Comparison of ENCODE assay signal across 34 cellular contexts in genomic region chr15:58602823-58603222, GRCh38.
"Had no signal": no experiment of that assay in that cellular context is flagged by ENCODE, and none has a peak within 500 bp of the region (broad histone marks: within the 10 kb centered on the region; RNA-seq: fewer than 3 reads in every experiment).

No MANE protein-coding gene starts in this region.

- H3K27me3 Mint-ChIP-seq: activated B cell treated with CpG ODN at 0.5 μM for 24 hours; activated CD4-positive, alpha-beta memory T cell treated with anti-CD3 and anti-CD28 coated beads for 36 hours; activated CD4-positive, alpha-beta T cell treated with anti-CD3 and anti-CD28 coated beads, Interleukin-2, amount 10 ng/mL, durations not matched to agents 24 days and 14 days; activated CD8-positive, alpha-beta T cell treated with anti-CD3 and anti-CD28 coated beads for 36 hours; activated naive CD4-positive, alpha-beta T cell treated with anti-CD3 and anti-CD28 coated beads, Interleukin-2, amount 10 ng/mL, durations not matched to agents 7 days and 5 days; activated naive CD4-positive, alpha-beta T cell treated with anti-CD3 and anti-CD28 coated beads, Interleukin-2, amount 50 U/mL, for 24 hours; activated naive CD8-positive, alpha-beta T cell; activated naive CD8-positive, alpha-beta T cell treated with anti-CD3 and anti-CD28 coated beads, Interleukin-2, amount 10 ng/mL, durations not matched to agents 7 days and 5 days; activated naive CD8-positive, alpha-beta T cell treated with anti-CD3 and anti-CD28 coated beads, Interleukin-2, amount 50 U/mL, for 24 hours; activated T-cell treated with anti-CD3 and anti-CD28 coated beads, Interleukin-2, amount 50 U/mL, for 24 hours; brain; central memory CD8-positive, alpha-beta T cell had no signal

- H3K4me1 Mint-ChIP-seq: activated B cell treated with CpG ODN at 0.5 μM for 24 hours, brain had no signal

- DNase-seq: activated B cell treated with CpG ODN at 0.5 μM for 24 hours; activated CD4-positive, alpha-beta memory T cell treated with anti-CD3 and anti-CD28 coated beads for 36 hours; activated CD4-positive, alpha-beta T cell treated with anti-CD3 and anti-CD28 coated beads for 4 hours; activated CD4-positive, alpha-beta T cell treated with anti-CD3 and anti-CD28 coated beads, Interleukin-2, amount 10 ng/mL, durations not matched to agents 24 days and 14 days; activated CD4-positive, alpha-beta T cell treated with anti-CD3 and anti-CD28 coated beads, Interleukin-2, amount 50 U/mL, for 1 hour; activated CD4-positive, alpha-beta T cell treated with anti-CD3 and anti-CD28 coated beads, Interleukin-2, amount 50 U/mL, for 4 hours; activated CD4-positive, CD25-positive, alpha-beta regulatory T cell treated with anti-CD3 and anti-CD28 coated beads, Interleukin-2, amount 50 U/mL, for 72 hours; activated CD8-positive, alpha-beta memory T cell treated with anti-CD3 and anti-CD28 coated beads, Interleukin-2, amount 50 U/mL, for 48 hours; activated CD8-positive, alpha-beta T cell treated with anti-CD3 and anti-CD28 coated beads for 36 hours; activated effector memory CD4-positive, alpha-beta T cell treated with Interleukin-2 at 50 U/mL for 16 hours; activated gamma-delta T cell; activated naive CD4-positive, alpha-beta T cell treated with anti-CD3 and anti-CD28 coated beads, Interleukin-2, amount 10 ng/mL, durations not matched to agents 7 days and 5 days; activated naive CD4-positive, alpha-beta T cell treated with Interleukin-2 at 50 U/mL for 16 hours; activated naive CD8-positive, alpha-beta T cell treated with anti-CD3 and anti-CD28 coated beads, Interleukin-2, amount 10 ng/mL, durations not matched to agents 7 days and 5 days; activated naive CD8-positive, alpha-beta T cell treated with anti-CD3 and anti-CD28 coated beads, Interleukin-2, amount 50 U/mL, for 24 hours; activated T-cell treated with anti-CD3 and anti-CD28 coated beads, Interleukin-2, amount 50 U/mL, for 24 hours; activated T-cell treated with anti-CD3 and anti-CD28 coated beads, Interleukin-2, amount 50 U/mL, for 48 hours; amygdala; anterior cingulate cortex; caudate nucleus; cerebellar nuclear complex; T-helper 2 cell; T-helper 9 cell had no signal

- H3K4me3 ChIP-seq: ascending aorta, cardiac muscle cell had no signal

- H3K27ac Mint-ChIP-seq: activated B cell treated with CpG ODN at 0.5 μM for 24 hours; activated CD4-positive, alpha-beta memory T cell treated with anti-CD3 and anti-CD28 coated beads for 36 hours; activated CD4-positive, alpha-beta T cell treated with anti-CD3 and anti-CD28 coated beads, Interleukin-2, amount 10 ng/mL, durations not matched to agents 24 days and 14 days; activated CD8-positive, alpha-beta T cell treated with anti-CD3 and anti-CD28 coated beads for 36 hours; activated naive CD4-positive, alpha-beta T cell treated with anti-CD3 and anti-CD28 coated beads, Interleukin-2, amount 10 ng/mL, durations not matched to agents 7 days and 5 days; activated naive CD8-positive, alpha-beta T cell; activated naive CD8-positive, alpha-beta T cell treated with anti-CD3 and anti-CD28 coated beads, Interleukin-2, amount 10 ng/mL, durations not matched to agents 7 days and 5 days; activated naive CD8-positive, alpha-beta T cell treated with anti-CD3 and anti-CD28 coated beads, Interleukin-2, amount 50 U/mL, for 24 hours; activated T-cell treated with anti-CD3 and anti-CD28 coated beads, Interleukin-2, amount 50 U/mL, for 24 hours; activated T-helper 2 cell treated with anti-CD3 and anti-CD28 coated beads, Interferon-gamma antibody, Interleukin-2, Interleukin-4, amounts not matched to agents 10 μg/mL and 5 μg/mL and 100 μg/mL, durations not matched to agents 14 hours and 24 hours and 36 hours; brain; T-helper 1 cell treated with Interleukin-12 subunit alpha and Interleukin-12 subunit beta and Interleukin-4 antibody, amounts not matched to agents 30 μg/mL and 1 μg/mL, for 36 hours; T-helper 2 cell treated with Interferon-gamma antibody and Interleukin-4, amounts not matched to agents 5 μg/mL and 100 μg/mL, for 36 hours had no signal

- H3K9me3 Mint-ChIP-seq: activated B cell treated with CpG ODN at 0.5 μM for 24 hours; activated CD4-positive, alpha-beta memory T cell treated with anti-CD3 and anti-CD28 coated beads for 36 hours; activated CD8-positive, alpha-beta T cell treated with anti-CD3 and anti-CD28 coated beads for 36 hours; activated naive CD4-positive, alpha-beta T cell treated with anti-CD3 and anti-CD28 coated beads, Interleukin-2, amount 10 ng/mL, durations not matched to agents 7 days and 5 days; activated naive CD4-positive, alpha-beta T cell treated with anti-CD3 and anti-CD28 coated beads, Interleukin-2, amount 50 U/mL, for 24 hours; activated naive CD8-positive, alpha-beta T cell treated with anti-CD3 and anti-CD28 coated beads, Interleukin-2, amount 50 U/mL, for 24 hours; activated T-cell treated with anti-CD3 and anti-CD28 coated beads, Interleukin-2, amount 50 U/mL, for 24 hours; central memory CD8-positive, alpha-beta T cell; T-helper 1 cell treated with Interleukin-12 subunit alpha and Interleukin-12 subunit beta and Interleukin-4 antibody, amounts not matched to agents 30 μg/mL and 1 μg/mL, for 36 hours had no signal

- H3K4me3 Mint-ChIP-seq: activated B cell treated with CpG ODN at 0.5 μM for 24 hours; activated CD4-positive, alpha-beta memory T cell treated with anti-CD3 and anti-CD28 coated beads for 36 hours; activated CD4-positive, alpha-beta T cell treated with anti-CD3 and anti-CD28 coated beads, Interleukin-2, amount 10 ng/mL, durations not matched to agents 24 days and 14 days; activated CD8-positive, alpha-beta T cell treated with anti-CD3 and anti-CD28 coated beads for 36 hours; activated naive CD4-positive, alpha-beta T cell treated with anti-CD3 and anti-CD28 coated beads, Interleukin-2, amount 10 ng/mL, durations not matched to agents 7 days and 5 days; activated naive CD4-positive, alpha-beta T cell treated with anti-CD3 and anti-CD28 coated beads, Interleukin-2, amount 50 U/mL, for 24 hours; activated naive CD8-positive, alpha-beta T cell; activated naive CD8-positive, alpha-beta T cell treated with anti-CD3 and anti-CD28 coated beads, Interleukin-2, amount 10 ng/mL, durations not matched to agents 7 days and 5 days; activated naive CD8-positive, alpha-beta T cell treated with anti-CD3 and anti-CD28 coated beads, Interleukin-2, amount 50 U/mL, for 24 hours; activated T-cell treated with anti-CD3 and anti-CD28 coated beads, Interleukin-2, amount 50 U/mL, for 24 hours; brain; central memory CD8-positive, alpha-beta T cell; T-helper 1 cell treated with Interleukin-12 subunit alpha and Interleukin-12 subunit beta and Interleukin-4 antibody, amounts not matched to agents 30 μg/mL and 1 μg/mL, for 36 hours; T-helper 2 cell treated with Interferon-gamma antibody and Interleukin-4, amounts not matched to agents 5 μg/mL and 100 μg/mL, for 36 hours had no signal

- H3K4me1 ChIP-seq: ascending aorta had no signal

- H3K36me3 ChIP-seq: cardiac muscle cell had no signal

- H3K27ac ChIP-seq: ascending aorta, cardiac muscle cell had no signal

- ATAC-seq: activated CD8-positive, alpha-beta T cell treated with anti-CD3 and anti-CD28 coated beads for 36 hours; activated naive CD8-positive, alpha-beta T cell treated with anti-CD3 and anti-CD28 coated beads, Interleukin-2, amount 50 U/mL, for 24 hours had no signal

- H3K9me3 ChIP-seq: ascending aorta had no signal

- H3K27me3 ChIP-seq: ascending aorta, cardiac muscle cell had no signal

- FAIRE-seq: bronchial epithelial cell, TTC549 had no signal
